11 cellular contexts compared by ENCODE assay signal in the genomic region with DNA sequence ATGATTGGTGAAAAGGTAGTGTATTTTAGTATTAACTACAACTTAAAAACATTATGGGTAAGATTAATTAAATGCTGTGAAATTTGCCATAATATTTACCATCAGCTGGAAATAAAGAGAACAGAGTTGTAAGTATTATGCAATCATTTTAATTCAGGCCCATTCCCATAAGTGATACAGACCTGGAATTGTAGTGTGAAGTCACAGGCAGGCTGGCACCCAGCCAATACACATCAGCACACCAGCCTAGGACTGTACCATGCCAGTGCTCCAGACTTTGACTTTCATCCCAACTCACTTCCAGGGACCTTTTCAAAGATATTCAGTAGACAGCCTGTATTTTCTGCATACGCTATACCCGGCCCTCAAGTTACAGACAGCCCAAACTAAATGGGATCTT.
DNase-seq lines count a peak whose midpoint lies in the region; ATAC-seq, FAIRE-seq and TF ChIP-seq lines count a peak whose summit lies in the region.
"Had no signal": no experiment of that assay in that cellular context is flagged by ENCODE, and none has a peak within 500 bp of the region (broad histone marks: within the 10 kb centered on the region; RNA-seq: fewer than 3 reads in every experiment).

No MANE protein-coding gene starts in this region.

- H3K36me3 Mint-ChIP-seq in activated naive CD8-positive, alpha-beta T cell treated with anti-CD3 and anti-CD28 coated beads for 36 hours: no peaks in the 10 kb centered on the region
- H3K36me3 Mint-ChIP-seq: activated naive CD4-positive, alpha-beta T cell treated with anti-CD3 and anti-CD28 coated beads, Interleukin-2, amount 10 ng/mL, durations not matched to agents 7 days and 5 days had no signal

- no peak for FAIRE-seq in GM12891 (lab: Jason Lieb, UNC)
- FAIRE-seq: TTC549 had no signal

- no peaks in the 10 kb centered on the region for H3K9me3 ChIP-seq in breast epithelium
- no peaks in the 10 kb centered on the region for H3K9me3 ChIP-seq in stomach

- ATAC-seq in left lobe of liver (peak; percentile 66), GM18909 (IDR thresholded peaks at IDR 0.05; ENCODE audit: poor library complexity, unreplicated experiment) (no peak)

- H3K36me3 ChIP-seq in breast epithelium: no peaks in the 10 kb centered on the region
- no peaks in the 10 kb centered on the region for H3K36me3 ChIP-seq in stomach

- no peak overlapping the region for H3K4me3 Mint-ChIP-seq in activated naive CD8-positive, alpha-beta T cell treated with anti-CD3 and anti-CD28 coated beads for 36 hours
- H3K4me3 Mint-ChIP-seq: activated naive CD4-positive, alpha-beta T cell treated with anti-CD3 and anti-CD28 coated beads, Interleukin-2, amount 10 ng/mL, durations not matched to agents 7 days and 5 days had no signal

- no peaks in the 10 kb centered on the region for H3K9me3 Mint-ChIP-seq in activated naive CD8-positive, alpha-beta T cell treated with anti-CD3 and anti-CD28 coated beads for 36 hours
- H3K9me3 Mint-ChIP-seq: activated naive CD4-positive, alpha-beta T cell treated with anti-CD3 and anti-CD28 coated beads, Interleukin-2, amount 10 ng/mL, durations not matched to agents 7 days and 5 days had no signal

- intact Hi-C loops in breast epithelium (cut with DNase I; ENCODE audit: low total_unique reads) (loop anchor here (5.0 kb wide), 1 partner anchor 169 kb away; no protein-coding TSS in a partner anchor), stomach (cut with DNase I; ENCODE audit: low total_unique reads) (no loop called here)

- H3K27me3 ChIP-seq in breast epithelium (no peaks in the 10 kb centered on the region), stomach (no peaks in the 10 kb centered on the region)

- no peak overlapping the region for H3K27ac Mint-ChIP-seq in activated naive CD8-positive, alpha-beta T cell treated with anti-CD3 and anti-CD28 coated beads for 36 hours
- H3K27ac Mint-ChIP-seq: activated naive CD4-positive, alpha-beta T cell treated with anti-CD3 and anti-CD28 coated beads, Interleukin-2, amount 10 ng/mL, durations not matched to agents 7 days and 5 days had no signal

- 22 to 60% (median 33%) methylated on average over 2 of the region's 2 CpGs for WGBS in stomach, 5 donors

- peaks cover 17% of the 10 kb centered on the region for H3K27me3 Mint-ChIP-seq in activated naive CD8-positive, alpha-beta T cell treated with anti-CD3 and anti-CD28 coated beads for 36 hours

- no peak for TF ChIP-seq POLR2A in breast epithelium (IDR thresholded peaks at IDR 0.05)
- TF ChIP-seq POLR2A in stomach (IDR thresholded peaks at IDR 0.05): no peak
- TF ChIP-seq POLR2A in GM12891 (IDR thresholded peaks at IDR 0.05; ENCODE audit: low read depth, low read length): no peak

- TF ChIP-seq EP300 in stomach (IDR thresholded peaks at IDR 0.05): no peak

- H3K4me1 Mint-ChIP-seq in activated naive CD8-positive, alpha-beta T cell treated with anti-CD3 and anti-CD28 coated beads for 36 hours: no peaks in the 10 kb centered on the region
- H3K4me1 Mint-ChIP-seq: activated naive CD4-positive, alpha-beta T cell treated with anti-CD3 and anti-CD28 coated beads, Interleukin-2, amount 10 ng/mL, durations not matched to agents 7 days and 5 days had no signal

- DNase-seq in M059J (ENCODE audit: low read depth) (peak; percentile 37), breast epithelium (ENCODE audit: low spot score in 2 of 2) (no peak), left lobe of liver (ENCODE audit: low spot score) (peak; percentile 79), stomach (peak; percentile 70), GM12891 (ENCODE audit: insufficient read length, low spot score) (no peak)
- DNase-seq in activated naive CD8-positive, alpha-beta T cell treated with anti-CD3 and anti-CD28 coated beads for 36 hours: no peak
- no peak for DNase-seq in activated T-cell treated with anti-CD3 and anti-CD28 coated beads, Interleukin-2, amount 50 U/mL, for 48 hours
- DNase-seq: activated naive CD4-positive, alpha-beta T cell treated with anti-CD3 and anti-CD28 coated beads, Interleukin-2, amount 10 ng/mL, durations not matched to agents 7 days and 5 days; NCI-H2171 had no signal

- H3K4me3 ChIP-seq in breast epithelium (no peak overlapping the region), stomach (no peak overlapping the region)

- H3K4me1 ChIP-seq in breast epithelium: peaks cover 4 to 17% of the 10 kb centered on the region in 2 donors
- H3K4me1 ChIP-seq in stomach: peaks cover 37 to 56% (median 43%) of the 10 kb centered on the region in 4 donors

- no peak for TF ChIP-seq CTCF in breast epithelium (IDR thresholded peaks at IDR 0.05)
- no peak for TF ChIP-seq CTCF in stomach (IDR thresholded peaks at IDR 0.05)

- H3K27ac ChIP-seq in breast epithelium (peak overlapping the region; percentile 85), stomach (peak overlapping the region; percentile 64 to 89 (median 85))

TF ChIP-seq in GM12891, 5 proteins besides CTCF, POLR2A, EP300 and RAD21:
- TF ChIP-seq POLR2AphosphoS5 (IDR thresholded peaks at IDR 0.05; ENCODE audit: low read depth, low read length) (no peak), PAX5 (IDR thresholded peaks at IDR 0.05; ENCODE audit: insufficient read depth, low read length, severe bottlenecking) (no peak), SPI1 (IDR thresholded peaks at IDR 0.05; ENCODE audit: low read depth, low read length) (no peak), POU2F2 (IDR thresholded peaks at IDR 0.05; ENCODE audit: low read depth, low read length) (no peak), TAF1 (IDR thresholded peaks at IDR 0.05; ENCODE audit: low read depth, low read length) (no peak)

Comparison
In these comparisons a context has a peak if more than half of its experiments do, and no peak if none do; other contexts are left out.
1. DNase-seq: peak in M059J (single experiment), left lobe of liver (single experiment) and stomach (single experiment); none in breast epithelium (0 of 2), GM12891 (single experiment), activated naive CD8-positive, alpha-beta T cell treated with anti-CD3 and anti-CD28 coated beads for 36 hours (single experiment) and activated T-cell treated with anti-CD3 and anti-CD28 coated beads, Interleukin-2, amount 50 U/mL, for 48 hours (0 of 2).